ENCODE assay signal across 1 cellular context in the genomic region with DNA sequence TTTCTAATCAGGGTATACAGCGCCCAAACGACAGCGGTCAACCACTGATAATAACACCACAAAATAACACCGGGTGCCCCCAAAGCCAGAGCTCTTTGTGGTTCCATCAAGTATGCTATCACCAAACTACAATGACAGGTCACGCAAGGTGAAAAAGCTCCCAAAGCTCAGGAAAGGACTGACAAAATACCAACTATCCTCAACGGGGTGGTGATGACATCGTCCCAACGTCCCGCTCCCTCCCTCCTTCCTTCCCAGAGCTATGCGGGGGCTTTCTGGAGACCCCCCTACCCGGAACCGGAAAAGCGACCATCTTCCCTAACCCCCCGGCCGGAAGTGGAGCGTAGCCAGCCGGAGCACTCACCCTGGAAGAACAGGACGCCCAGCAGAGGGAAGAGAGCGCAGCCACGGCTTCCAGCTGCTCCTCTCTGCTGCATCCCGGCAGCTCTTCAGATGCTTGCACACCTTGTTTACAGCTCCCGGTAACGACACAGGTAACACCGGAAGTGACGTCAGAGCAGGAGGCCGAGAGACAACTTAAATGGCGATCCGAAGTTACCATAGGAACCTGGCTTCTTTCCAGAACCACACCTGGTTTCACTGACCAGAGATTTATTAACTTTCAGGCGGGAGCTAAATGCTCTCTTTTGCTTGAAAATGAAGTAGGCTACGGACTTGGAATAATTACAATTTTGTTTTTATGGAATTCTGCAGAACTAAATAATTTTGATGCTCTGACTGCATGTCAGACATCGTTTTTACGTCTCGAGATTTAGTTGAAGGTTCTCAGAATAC.
TF ChIP-seq lines count a peak whose summit lies in the region.

A gene with protein sequence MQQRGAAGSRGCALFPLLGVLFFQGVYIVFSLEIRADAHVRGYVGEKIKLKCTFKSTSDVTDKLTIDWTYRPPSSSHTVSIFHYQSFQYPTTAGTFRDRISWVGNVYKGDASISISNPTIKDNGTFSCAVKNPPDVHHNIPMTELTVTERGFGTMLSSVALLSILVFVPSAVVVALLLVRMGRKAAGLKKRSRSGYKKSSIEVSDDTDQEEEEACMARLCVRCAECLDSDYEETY (minus strand): TSS at position 508 of the 795 bp plus-strand sequence. CDS start 71 bp downstream, at position 437.

TF ChIP-seq in GM12878, 131 proteins besides CTCF, POLR2A, EP300 and RAD21 (continued from another document and continues in another):
- TF ChIP-seq, protein P1, sequence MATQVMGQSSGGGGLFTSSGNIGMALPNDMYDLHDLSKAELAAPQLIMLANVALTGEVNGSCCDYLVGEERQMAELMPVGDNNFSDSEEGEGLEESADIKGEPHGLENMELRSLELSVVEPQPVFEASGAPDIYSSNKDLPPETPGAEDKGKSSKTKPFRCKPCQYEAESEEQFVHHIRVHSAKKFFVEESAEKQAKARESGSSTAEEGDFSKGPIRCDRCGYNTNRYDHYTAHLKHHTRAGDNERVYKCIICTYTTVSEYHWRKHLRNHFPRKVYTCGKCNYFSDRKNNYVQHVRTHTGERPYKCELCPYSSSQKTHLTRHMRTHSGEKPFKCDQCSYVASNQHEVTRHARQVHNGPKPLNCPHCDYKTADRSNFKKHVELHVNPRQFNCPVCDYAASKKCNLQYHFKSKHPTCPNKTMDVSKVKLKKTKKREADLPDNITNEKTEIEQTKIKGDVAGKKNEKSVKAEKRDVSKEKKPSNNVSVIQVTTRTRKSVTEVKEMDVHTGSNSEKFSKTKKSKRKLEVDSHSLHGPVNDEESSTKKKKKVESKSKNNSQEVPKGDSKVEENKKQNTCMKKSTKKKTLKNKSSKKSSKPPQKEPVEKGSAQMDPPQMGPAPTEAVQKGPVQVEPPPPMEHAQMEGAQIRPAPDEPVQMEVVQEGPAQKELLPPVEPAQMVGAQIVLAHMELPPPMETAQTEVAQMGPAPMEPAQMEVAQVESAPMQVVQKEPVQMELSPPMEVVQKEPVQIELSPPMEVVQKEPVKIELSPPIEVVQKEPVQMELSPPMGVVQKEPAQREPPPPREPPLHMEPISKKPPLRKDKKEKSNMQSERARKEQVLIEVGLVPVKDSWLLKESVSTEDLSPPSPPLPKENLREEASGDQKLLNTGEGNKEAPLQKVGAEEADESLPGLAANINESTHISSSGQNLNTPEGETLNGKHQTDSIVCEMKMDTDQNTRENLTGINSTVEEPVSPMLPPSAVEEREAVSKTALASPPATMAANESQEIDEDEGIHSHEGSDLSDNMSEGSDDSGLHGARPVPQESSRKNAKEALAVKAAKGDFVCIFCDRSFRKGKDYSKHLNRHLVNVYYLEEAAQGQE (IDR thresholded peaks at IDR 0.05; ENCODE audit: low read depth, low read length) = no peak
- TF ChIP-seq YBX1 (IDR thresholded peaks at IDR 0.05) (no peak), NR2F1 (conservative IDR thresholded peaks at IDR 0.05) (peak; percentile 65), SMAD1 (IDR thresholded peaks at IDR 0.05; ENCODE audit: low read depth, partially characterized antibody) (no peak), MEF2A (IDR thresholded peaks at IDR 0.05; ENCODE audit: insufficient read depth, low read depth, low read length) (no peak), TBL1XR1 (IDR thresholded peaks at IDR 0.05; ENCODE audit: low read depth, low read length) (no peak), CREB1 (IDR thresholded peaks at IDR 0.05; ENCODE audit: low read depth) (peak; percentile 88), KLF5 (IDR thresholded peaks at IDR 0.05; ENCODE audit: partially characterized antibody) (peak; percentile 79), RUNX3 (IDR thresholded peaks at IDR 0.05; ENCODE audit: low read length) (peak; percentile 87), STAT3 (IDR thresholded peaks at IDR 0.05; ENCODE audit: low read depth, low read length) (no peak), LARP7 (IDR thresholded peaks at IDR 0.05) (peak; percentile 61; the same call in 1 of the 2 replicates), CHD4 (IDR thresholded peaks at IDR 0.05) (no peak), BHLHE40 (IDR thresholded peaks at IDR 0.05; ENCODE audit: borderline replicate concordance in 1 of 2, low read depth in 2 of 2, low read length in 1 of 2) (no peak), GATAD2B (conservative IDR thresholded peaks at IDR 0.05; ENCODE audit: low read depth) (peak; percentile 82), CEBPB (IDR thresholded peaks at IDR 0.05; ENCODE audit: borderline replicate concordance in 1 of 2, low read depth in 2 of 2, low read length in 2 of 2) (no peak), SUPT20H (IDR thresholded peaks at IDR 0.05; ENCODE audit: borderline replicate concordance, control insufficient read depth, low read depth, low read length) (no peak), YY1 (IDR thresholded peaks at IDR 0.05; ENCODE audit: low read depth, low read length) (peak; percentile 93), EED (IDR thresholded peaks at IDR 0.05; ENCODE audit: low read depth) (0 out of 2 replicates have a peak, but pooled peaks have one; percentile 26), NR2C2 (IDR thresholded peaks at IDR 0.05; ENCODE audit: borderline replicate concordance, control insufficient read depth, insufficient read length, low read depth) (no peak), HCFC1 (IDR thresholded peaks at IDR 0.05; ENCODE audit: low read length) (peak; percentile 36; the same call in 1 of the 2 replicates), FOXK2 (IDR thresholded peaks at IDR 0.05) (no peak), TAF1 (IDR thresholded peaks at IDR 0.05; ENCODE audit: borderline replicate concordance, low read depth, low read length) (0 out of 2 replicates have a peak, but pooled peaks have one; percentile 1), NRF1 (conservative IDR thresholded peaks at IDR 0.05; ENCODE audit: low read depth, low read length) (no peak), NFYA (IDR thresholded peaks at IDR 0.05; ENCODE audit: borderline replicate concordance, low read depth, low read length) (no peak), ZNF274 (IDR thresholded peaks at IDR 0.05; ENCODE audit: insufficient read depth, insufficient read length) (no peak), SMC3 (IDR thresholded peaks at IDR 0.05; ENCODE audit: borderline replicate concordance, low read length) (no peak), ZSCAN29 (IDR thresholded peaks at IDR 0.05) (no peak), HDAC6 (IDR thresholded peaks at IDR 0.05; ENCODE audit: unreplicated experiment) (no peak), MTA2 (IDR thresholded peaks at IDR 0.05; ENCODE audit: low read depth) (peak; percentile 78), IKZF2 (IDR thresholded peaks at IDR 0.05) (peak; percentile 49 to 65)
- TF ChIP-seq, protein P2, sequence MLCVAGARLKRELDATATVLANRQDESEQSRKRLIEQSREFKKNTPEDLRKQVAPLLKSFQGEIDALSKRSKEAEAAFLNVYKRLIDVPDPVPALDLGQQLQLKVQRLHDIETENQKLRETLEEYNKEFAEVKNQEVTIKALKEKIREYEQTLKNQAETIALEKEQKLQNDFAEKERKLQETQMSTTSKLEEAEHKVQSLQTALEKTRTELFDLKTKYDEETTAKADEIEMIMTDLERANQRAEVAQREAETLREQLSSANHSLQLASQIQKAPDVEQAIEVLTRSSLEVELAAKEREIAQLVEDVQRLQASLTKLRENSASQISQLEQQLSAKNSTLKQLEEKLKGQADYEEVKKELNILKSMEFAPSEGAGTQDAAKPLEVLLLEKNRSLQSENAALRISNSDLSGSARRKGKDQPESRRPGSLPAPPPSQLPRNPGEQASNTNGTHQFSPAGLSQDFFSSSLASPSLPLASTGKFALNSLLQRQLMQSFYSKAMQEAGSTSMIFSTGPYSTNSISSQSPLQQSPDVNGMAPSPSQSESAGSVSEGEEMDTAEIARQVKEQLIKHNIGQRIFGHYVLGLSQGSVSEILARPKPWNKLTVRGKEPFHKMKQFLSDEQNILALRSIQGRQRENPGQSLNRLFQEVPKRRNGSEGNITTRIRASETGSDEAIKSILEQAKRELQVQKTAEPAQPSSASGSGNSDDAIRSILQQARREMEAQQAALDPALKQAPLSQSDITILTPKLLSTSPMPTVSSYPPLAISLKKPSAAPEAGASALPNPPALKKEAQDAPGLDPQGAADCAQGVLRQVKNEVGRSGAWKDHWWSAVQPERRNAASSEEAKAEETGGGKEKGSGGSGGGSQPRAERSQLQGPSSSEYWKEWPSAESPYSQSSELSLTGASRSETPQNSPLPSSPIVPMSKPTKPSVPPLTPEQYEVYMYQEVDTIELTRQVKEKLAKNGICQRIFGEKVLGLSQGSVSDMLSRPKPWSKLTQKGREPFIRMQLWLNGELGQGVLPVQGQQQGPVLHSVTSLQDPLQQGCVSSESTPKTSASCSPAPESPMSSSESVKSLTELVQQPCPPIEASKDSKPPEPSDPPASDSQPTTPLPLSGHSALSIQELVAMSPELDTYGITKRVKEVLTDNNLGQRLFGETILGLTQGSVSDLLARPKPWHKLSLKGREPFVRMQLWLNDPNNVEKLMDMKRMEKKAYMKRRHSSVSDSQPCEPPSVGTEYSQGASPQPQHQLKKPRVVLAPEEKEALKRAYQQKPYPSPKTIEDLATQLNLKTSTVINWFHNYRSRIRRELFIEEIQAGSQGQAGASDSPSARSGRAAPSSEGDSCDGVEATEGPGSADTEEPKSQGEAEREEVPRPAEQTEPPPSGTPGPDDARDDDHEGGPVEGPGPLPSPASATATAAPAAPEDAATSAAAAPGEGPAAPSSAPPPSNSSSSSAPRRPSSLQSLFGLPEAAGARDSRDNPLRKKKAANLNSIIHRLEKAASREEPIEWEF (IDR thresholded peaks at IDR 0.05; ENCODE audit: insufficient replicate concordance, low read depth, low read length) = no peak
- TF ChIP-seq, protein P3, sequence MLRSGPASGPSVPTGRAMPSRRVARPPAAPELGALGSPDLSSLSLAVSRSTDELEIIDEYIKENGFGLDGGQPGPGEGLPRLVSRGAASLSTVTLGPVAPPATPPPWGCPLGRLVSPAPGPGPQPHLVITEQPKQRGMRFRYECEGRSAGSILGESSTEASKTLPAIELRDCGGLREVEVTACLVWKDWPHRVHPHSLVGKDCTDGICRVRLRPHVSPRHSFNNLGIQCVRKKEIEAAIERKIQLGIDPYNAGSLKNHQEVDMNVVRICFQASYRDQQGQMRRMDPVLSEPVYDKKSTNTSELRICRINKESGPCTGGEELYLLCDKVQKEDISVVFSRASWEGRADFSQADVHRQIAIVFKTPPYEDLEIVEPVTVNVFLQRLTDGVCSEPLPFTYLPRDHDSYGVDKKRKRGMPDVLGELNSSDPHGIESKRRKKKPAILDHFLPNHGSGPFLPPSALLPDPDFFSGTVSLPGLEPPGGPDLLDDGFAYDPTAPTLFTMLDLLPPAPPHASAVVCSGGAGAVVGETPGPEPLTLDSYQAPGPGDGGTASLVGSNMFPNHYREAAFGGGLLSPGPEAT (IDR thresholded peaks at IDR 0.05; ENCODE audit: low read depth) = peak; percentile 84
- TF ChIP-seq, protein P4, sequence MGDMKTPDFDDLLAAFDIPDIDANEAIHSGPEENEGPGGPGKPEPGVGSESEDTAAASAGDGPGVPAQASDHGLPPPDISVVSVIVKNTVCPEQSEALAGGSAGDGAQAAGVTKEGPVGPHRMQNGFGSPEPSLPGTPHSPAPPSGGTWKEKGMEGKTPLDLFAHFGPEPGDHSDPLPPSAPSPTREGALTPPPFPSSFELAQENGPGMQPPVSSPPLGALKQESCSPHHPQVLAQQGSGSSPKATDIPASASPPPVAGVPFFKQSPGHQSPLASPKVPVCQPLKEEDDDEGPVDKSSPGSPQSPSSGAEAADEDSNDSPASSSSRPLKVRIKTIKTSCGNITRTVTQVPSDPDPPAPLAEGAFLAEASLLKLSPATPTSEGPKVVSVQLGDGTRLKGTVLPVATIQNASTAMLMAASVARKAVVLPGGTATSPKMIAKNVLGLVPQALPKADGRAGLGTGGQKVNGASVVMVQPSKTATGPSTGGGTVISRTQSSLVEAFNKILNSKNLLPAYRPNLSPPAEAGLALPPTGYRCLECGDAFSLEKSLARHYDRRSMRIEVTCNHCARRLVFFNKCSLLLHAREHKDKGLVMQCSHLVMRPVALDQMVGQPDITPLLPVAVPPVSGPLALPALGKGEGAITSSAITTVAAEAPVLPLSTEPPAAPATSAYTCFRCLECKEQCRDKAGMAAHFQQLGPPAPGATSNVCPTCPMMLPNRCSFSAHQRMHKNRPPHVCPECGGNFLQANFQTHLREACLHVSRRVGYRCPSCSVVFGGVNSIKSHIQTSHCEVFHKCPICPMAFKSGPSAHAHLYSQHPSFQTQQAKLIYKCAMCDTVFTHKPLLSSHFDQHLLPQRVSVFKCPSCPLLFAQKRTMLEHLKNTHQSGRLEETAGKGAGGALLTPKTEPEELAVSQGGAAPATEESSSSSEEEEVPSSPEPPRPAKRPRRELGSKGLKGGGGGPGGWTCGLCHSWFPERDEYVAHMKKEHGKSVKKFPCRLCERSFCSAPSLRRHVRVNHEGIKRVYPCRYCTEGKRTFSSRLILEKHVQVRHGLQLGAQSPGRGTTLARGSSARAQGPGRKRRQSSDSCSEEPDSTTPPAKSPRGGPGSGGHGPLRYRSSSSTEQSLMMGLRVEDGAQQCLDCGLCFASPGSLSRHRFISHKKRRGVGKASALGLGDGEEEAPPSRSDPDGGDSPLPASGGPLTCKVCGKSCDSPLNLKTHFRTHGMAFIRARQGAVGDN (IDR thresholded peaks at IDR 0.05) = peak; percentile 76
- TF ChIP-seq, protein P5, sequence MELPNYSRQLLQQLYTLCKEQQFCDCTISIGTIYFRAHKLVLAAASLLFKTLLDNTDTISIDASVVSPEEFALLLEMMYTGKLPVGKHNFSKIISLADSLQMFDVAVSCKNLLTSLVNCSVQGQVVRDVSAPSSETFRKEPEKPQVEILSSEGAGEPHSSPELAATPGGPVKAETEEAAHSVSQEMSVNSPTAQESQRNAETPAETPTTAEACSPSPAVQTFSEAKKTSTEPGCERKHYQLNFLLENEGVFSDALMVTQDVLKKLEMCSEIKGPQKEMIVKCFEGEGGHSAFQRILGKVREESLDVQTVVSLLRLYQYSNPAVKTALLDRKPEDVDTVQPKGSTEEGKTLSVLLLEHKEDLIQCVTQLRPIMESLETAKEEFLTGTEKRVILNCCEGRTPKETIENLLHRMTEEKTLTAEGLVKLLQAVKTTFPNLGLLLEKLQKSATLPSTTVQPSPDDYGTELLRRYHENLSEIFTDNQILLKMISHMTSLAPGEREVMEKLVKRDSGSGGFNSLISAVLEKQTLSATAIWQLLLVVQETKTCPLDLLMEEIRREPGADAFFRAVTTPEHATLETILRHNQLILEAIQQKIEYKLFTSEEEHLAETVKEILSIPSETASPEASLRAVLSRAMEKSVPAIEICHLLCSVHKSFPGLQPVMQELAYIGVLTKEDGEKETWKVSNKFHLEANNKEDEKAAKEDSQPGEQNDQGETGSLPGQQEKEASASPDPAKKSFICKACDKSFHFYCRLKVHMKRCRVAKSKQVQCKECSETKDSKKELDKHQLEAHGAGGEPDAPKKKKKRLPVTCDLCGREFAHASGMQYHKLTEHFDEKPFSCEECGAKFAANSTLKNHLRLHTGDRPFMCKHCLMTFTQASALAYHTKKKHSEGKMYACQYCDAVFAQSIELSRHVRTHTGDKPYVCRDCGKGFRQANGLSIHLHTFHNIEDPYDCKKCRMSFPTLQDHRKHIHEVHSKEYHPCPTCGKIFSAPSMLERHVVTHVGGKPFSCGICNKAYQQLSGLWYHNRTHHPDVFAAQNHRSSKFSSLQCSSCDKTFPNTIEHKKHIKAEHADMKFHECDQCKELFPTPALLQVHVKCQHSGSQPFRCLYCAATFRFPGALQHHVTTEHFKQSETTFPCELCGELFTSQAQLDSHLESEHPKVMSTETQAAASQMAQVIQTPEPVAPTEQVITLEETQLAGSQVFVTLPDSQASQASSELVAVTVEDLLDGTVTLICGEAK (IDR thresholded peaks at IDR 0.05; ENCODE audit: borderline replicate concordance) = peak; percentile 98
- TF ChIP-seq, protein P6, sequence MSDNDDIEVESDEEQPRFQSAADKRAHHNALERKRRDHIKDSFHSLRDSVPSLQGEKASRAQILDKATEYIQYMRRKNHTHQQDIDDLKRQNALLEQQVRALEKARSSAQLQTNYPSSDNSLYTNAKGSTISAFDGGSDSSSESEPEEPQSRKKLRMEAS (IDR thresholded peaks at IDR 0.05; ENCODE audit: low read depth, low read length) = no peak
- TF ChIP-seq, protein P7, sequence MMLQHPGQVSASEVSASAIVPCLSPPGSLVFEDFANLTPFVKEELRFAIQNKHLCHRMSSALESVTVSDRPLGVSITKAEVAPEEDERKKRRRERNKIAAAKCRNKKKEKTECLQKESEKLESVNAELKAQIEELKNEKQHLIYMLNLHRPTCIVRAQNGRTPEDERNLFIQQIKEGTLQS (IDR thresholded peaks at IDR 0.05; ENCODE audit: borderline replicate concordance, extremely low read depth, low read depth, low read length) = no peak
